20 cellular contexts compared by ENCODE assay signal in the genomic region with DNA sequence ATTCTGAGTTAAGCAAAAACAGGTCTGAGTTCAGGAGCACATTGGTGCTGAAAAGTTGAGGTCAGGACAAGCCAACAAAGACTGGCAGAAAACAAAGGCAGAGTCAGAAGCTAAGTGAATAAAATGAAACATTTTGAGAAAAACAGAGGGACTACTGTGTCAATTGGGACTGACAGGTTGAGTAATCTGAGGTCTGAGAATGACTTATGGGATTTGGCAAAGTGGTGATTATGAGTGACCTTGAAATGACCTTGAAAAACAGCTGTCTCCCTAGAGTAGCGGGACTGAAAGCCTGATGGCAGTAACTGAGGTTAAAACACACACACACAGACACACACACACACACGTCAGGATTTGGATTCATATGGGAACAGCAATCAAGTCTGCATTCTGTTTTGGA.
"Had no signal": no experiment of that assay in that cellular context is flagged by ENCODE, and none has a peak within 500 bp of the region (broad histone marks: within the 10 kb centered on the region; RNA-seq: fewer than 3 reads in every experiment).

No MANE protein-coding gene starts in this region.

- H3K27ac Mint-ChIP-seq: activated CD8-positive, alpha-beta memory T cell treated with anti-CD3 and anti-CD28 coated beads, Interleukin-2, amount 10 ng/mL, durations not matched to agents 7 days and 5 days; activated naive CD8-positive, alpha-beta T cell treated with anti-CD3 and anti-CD28 coated beads for 36 hours; endodermal cell; immature natural killer cell; memory B cell; natural killer cell treated with Interleukin-12 subunit alpha and Interleukin-12 subunit beta and Interleukin-15 and Interleukin-18, amount 100 ng/mL, for 72 hours; type B pancreatic cell had no signal

- DNase-seq: activated CD4-positive, alpha-beta T cell treated with anti-CD3 and anti-CD28 coated beads for 1 hour; activated CD4-positive, alpha-beta T cell treated with anti-CD3 and anti-CD28 coated beads, Interleukin-2, amount 50 U/mL, for 48 hours; activated CD8-positive, alpha-beta memory T cell treated with anti-CD3 and anti-CD28 coated beads, Interleukin-2, amount 10 ng/mL, durations not matched to agents 7 days and 5 days; activated gamma-delta T cell; activated naive CD8-positive, alpha-beta T cell treated with anti-CD3 and anti-CD28 coated beads for 36 hours; activated T-cell treated with anti-CD3 and anti-CD28 coated beads, Interleukin-2, amount 50 U/mL, for 4 hours; anterior cingulate cortex; cerebellar nuclear complex; dermis blood vessel endothelial cell; endodermal cell; immature natural killer cell; nucleus accumbens; stimulated activated CD4-positive, alpha-beta T cell treated with anti-CD3 and anti-CD28 coated beads, Interleukin-2, amount 100 ng/mL, for 24 hours; stimulated activated naive CD8-positive, alpha-beta T cell treated with anti-CD3 and anti-CD28 coated beads, Interleukin-15, Interleukin-2, amounts not matched to agents 100 U/mL and 50 U/mL, for 24 hours had no signal

- ATAC-seq: activated CD8-positive, alpha-beta memory T cell treated with anti-CD3 and anti-CD28 coated beads, Interleukin-2, amount 10 ng/mL, durations not matched to agents 7 days and 5 days; natural killer cell treated with Interleukin-12 subunit alpha and Interleukin-12 subunit beta and Interleukin-15 and Interleukin-18, amount 100 ng/mL, for 72 hours; sciatic nerve; stimulated activated naive CD8-positive, alpha-beta T cell treated with anti-CD3 and anti-CD28 coated beads, Interleukin-15, Interleukin-2, amounts not matched to agents 100 U/mL and 50 U/mL, for 24 hours had no signal

- H3K4me1 Mint-ChIP-seq: activated naive CD8-positive, alpha-beta T cell treated with anti-CD3 and anti-CD28 coated beads for 36 hours; endodermal cell; immature natural killer cell; memory B cell had no signal

- H3K4me1 ChIP-seq: prostate gland, suprapubic skin had no signal

- H3K9me3 Mint-ChIP-seq: activated naive CD8-positive, alpha-beta T cell treated with anti-CD3 and anti-CD28 coated beads for 36 hours; activated T-cell treated with anti-CD3 and anti-CD28 coated beads, Interleukin-2, amount 50 U/mL, for 4 hours; endodermal cell; immature natural killer cell; memory B cell; natural killer cell treated with Interleukin-12 subunit alpha and Interleukin-12 subunit beta and Interleukin-15 and Interleukin-18, amount 100 ng/mL, for 72 hours had no signal

- H3K27ac ChIP-seq: prostate gland, suprapubic skin had no signal

- H3K9me3 ChIP-seq: prostate gland, suprapubic skin had no signal

- H3K36me3 ChIP-seq: prostate gland, suprapubic skin had no signal

- H3K36me3 Mint-ChIP-seq: activated CD8-positive, alpha-beta memory T cell treated with anti-CD3 and anti-CD28 coated beads, Interleukin-2, amount 10 ng/mL, durations not matched to agents 7 days and 5 days; activated naive CD8-positive, alpha-beta T cell treated with anti-CD3 and anti-CD28 coated beads for 36 hours; immature natural killer cell; memory B cell; natural killer cell treated with Interleukin-12 subunit alpha and Interleukin-12 subunit beta and Interleukin-15 and Interleukin-18, amount 100 ng/mL, for 72 hours; type B pancreatic cell had no signal

- H3K4me3 Mint-ChIP-seq: activated CD8-positive, alpha-beta memory T cell treated with anti-CD3 and anti-CD28 coated beads, Interleukin-2, amount 10 ng/mL, durations not matched to agents 7 days and 5 days; activated naive CD8-positive, alpha-beta T cell treated with anti-CD3 and anti-CD28 coated beads for 36 hours; activated T-cell treated with anti-CD3 and anti-CD28 coated beads, Interleukin-2, amount 50 U/mL, for 4 hours; endodermal cell; immature natural killer cell; memory B cell; natural killer cell treated with Interleukin-12 subunit alpha and Interleukin-12 subunit beta and Interleukin-15 and Interleukin-18, amount 100 ng/mL, for 72 hours; type B pancreatic cell had no signal

- H3K4me3 ChIP-seq: prostate gland, suprapubic skin had no signal
